ENCODE assay signal across 1 cellular context in genomic region chr1:18603212-18603852, GRCh38.
TF ChIP-seq lines count a peak whose summit lies in the region.

No MANE protein-coding gene starts in this region.

TF ChIP-seq in K562, 482 proteins besides CTCF, POLR2A, EP300 and RAD21 (continued from another document):
- TF ChIP-seq ZNF609 (CRISPR knock-in tag; IDR thresholded peaks at IDR 0.05; ENCODE audit: borderline replicate concordance), result no peak
